1 cellular context compared by ENCODE assay signal in genomic region chr1:26317143-26317542, GRCh38.
TF ChIP-seq lines count a peak whose summit lies in the region.

No MANE protein-coding gene starts in this region.

TF ChIP-seq in GM23338, 12 proteins besides CTCF, POLR2A, EP300 and RAD21:
- TF ChIP-seq ETS1 (IDR thresholded peaks at IDR 0.05) = no peak
- TF ChIP-seq REST (IDR thresholded peaks at IDR 0.05; ENCODE audit: unreplicated experiment) = no peak
- TF ChIP-seq NANOG (IDR thresholded peaks at IDR 0.05; ENCODE audit: borderline replicate concordance) = no peak
- TF ChIP-seq EZH2 (IDR thresholded peaks at IDR 0.05; ENCODE audit: low read depth, unreplicated experiment) = no peak
- no peak for TF ChIP-seq ZNF331 (CRISPR knock-in tag; IDR thresholded peaks at IDR 0.05; ENCODE audit: low read depth)
- TF ChIP-seq JUNB (IDR thresholded peaks at IDR 0.05; ENCODE audit: unreplicated experiment) = no peak
- no peak for TF ChIP-seq POLR2AphosphoS5 (IDR thresholded peaks at IDR 0.05; ENCODE audit: low read depth)
- TF ChIP-seq ZNF114 (CRISPR knock-in tag; IDR thresholded peaks at IDR 0.05) = no peak
TF ChIP-seq in GM23338: peak in this region for 0.
